ENCODE assay signal across 8 cellular contexts in genomic region chr10:116742367-116743265, GRCh38. TPM values are rescaled to one million over a fixed set of nuclear protein-coding genes. Genes with fewer than 3 reads are reported as not detected.
DNase-seq lines count a peak whose midpoint lies in the region; ATAC-seq and TF ChIP-seq lines count a peak whose summit lies in the region.

Gene HSPA12A (minus strand): TSS chr10:116742566. CDS start chr10:116742469, 97 bp downstream.

- peak within 1 kb of the TSS; percentile 96 for H3K9ac ChIP-seq in parathyroid adenoma

- peak within 1 kb of the TSS; percentile 41 for H3K4me3 ChIP-seq in CD8-positive, alpha-beta T cell (ENCODE audit: low read depth, low read length)
- H3K4me3 ChIP-seq in parathyroid adenoma (ENCODE audit: low read depth, low read length), result peak within 1 kb of the TSS; percentile 67
- peak within 1 kb of the TSS; percentile 59 to 94 for H3K4me3 ChIP-seq in vagina

- H3K9me3 ChIP-seq in CD8-positive, alpha-beta T cell (ENCODE audit: low read length), result no peaks in the 10 kb centered on the region
- H3K9me3 ChIP-seq in parathyroid adenoma (ENCODE audit: control insufficient read depth, low read length) (no peaks in the 10 kb centered on the region), vagina (no peaks in the 10 kb centered on the region)

- H3K79me2 ChIP-seq in parathyroid adenoma, result peaks cover 4% of the 10 kb centered on the region

- DNase-seq in CD8-positive, alpha-beta T cell, result peak in 5 of 7 experiments; percentile 12 to 59 (median 23)
- DNase-seq in SK-N-DZ (ENCODE audit: low spot score) (peak; percentile 52), left ventricle myocardium superior (peak; percentile 90), vagina (ENCODE audit: extremely low spot score in 2 of 2) (no peak)

- H3K4me1 ChIP-seq in CD8-positive, alpha-beta T cell (ENCODE audit: insufficient read depth, low read length), result peaks cover 10% of the 10 kb centered on the region
- peaks cover 6% of the 10 kb centered on the region for H3K4me1 ChIP-seq in parathyroid adenoma
- peaks cover 23% of the 10 kb centered on the region for H3K4me1 ChIP-seq in vagina

- peak within 1 kb of the TSS; percentile 97 for H2AFZ ChIP-seq in parathyroid adenoma

- CTCF ChIA-PET in CD8-positive, alpha-beta T cell (lab: Charles Lee), result no interaction called here

- peaks cover 27% of the 10 kb centered on the region for H3K27me3 ChIP-seq in CD8-positive, alpha-beta T cell (ENCODE audit: insufficient read depth, low read length)
- H3K27me3 ChIP-seq in parathyroid adenoma (ENCODE audit: control insufficient read depth, insufficient read depth, low read length) (no peaks in the 10 kb centered on the region), vagina (no peaks in the 10 kb centered on the region)

- H3K27ac Mint-ChIP-seq in CD8-positive, alpha-beta T cell, result no peak within 1 kb of the TSS

- H3K27ac ChIP-seq in CD8-positive, alpha-beta T cell (ENCODE audit: low read depth, low read length), result no peak within 1 kb of the TSS
- H3K27ac ChIP-seq in angular gyrus (ENCODE audit: low read depth, low read length) (peak within 1 kb of the TSS; percentile 58), parathyroid adenoma (peak within 1 kb of the TSS; percentile 81), vagina (peak within 1 kb of the TSS; percentile 82)

- peak in 1 of 2 donors; percentile 87 for TF ChIP-seq POLR2A in vagina (IDR thresholded peaks at IDR 0.05)

- no peaks in the 10 kb centered on the region for H3K36me3 ChIP-seq in CD8-positive, alpha-beta T cell (ENCODE audit: insufficient read depth, low read length)
- H3K36me3 ChIP-seq in parathyroid adenoma (ENCODE audit: control insufficient read depth, insufficient read depth, low read length), result no peaks in the 10 kb centered on the region
- H3K36me3 ChIP-seq in vagina, result no peaks in the 10 kb centered on the region

- TF ChIP-seq CTCF in CD8-positive, alpha-beta T cell (IDR thresholded peaks at IDR 0.05), result no peak
- peak; percentile 20 for TF ChIP-seq CTCF in parathyroid adenoma (IDR thresholded peaks at IDR 0.05)
- TF ChIP-seq CTCF in vagina (IDR thresholded peaks at IDR 0.05), result no peak

- intact Hi-C loops in CD8-positive, alpha-beta T cell (cut with DNase I, micrococcal nuclease), result no loop called here
- intact Hi-C loops in left ventricle myocardium superior (cut with micrococcal nuclease) (no loop called here), vagina (cut with DNase I) (no loop called here)

- H3K36me3 Mint-ChIP-seq in CD8-positive, alpha-beta T cell, result no peaks in the 10 kb centered on the region

- peak; percentile 77 for ATAC-seq in CD8-positive, alpha-beta T cell
- ATAC-seq in GM19395 (IDR thresholded peaks at IDR 0.05; ENCODE audit: unreplicated experiment) (peak; percentile 91), HG03442 (IDR thresholded peaks at IDR 0.05; ENCODE audit: unreplicated experiment) (peak; percentile 95), left ventricle myocardium superior (peak; percentile 96)

- H3K4me2 ChIP-seq in parathyroid adenoma (ENCODE audit: low read length), result peak within 1 kb of the TSS; percentile 78

- POLR2A ChIA-PET in CD8-positive, alpha-beta T cell (lab: Charles Lee), result interaction anchor here (1.2 kb wide), 1 partner anchor 8 kb away, joined by 3 read pairs; no protein-coding TSS in a partner anchor

- H3K4me1 Mint-ChIP-seq in CD8-positive, alpha-beta T cell (ENCODE audit: low read depth), result peaks cover 3% of the 10 kb centered on the region

- H3K27me3 Mint-ChIP-seq in CD8-positive, alpha-beta T cell (ENCODE audit: low read depth), result peaks cover 66% of the 10 kb centered on the region

- peak within 1 kb of the TSS; percentile 74 for H3K4me3 Mint-ChIP-seq in CD8-positive, alpha-beta T cell

- H3K9me3 Mint-ChIP-seq in CD8-positive, alpha-beta T cell, result no peaks in the 10 kb centered on the region

RNA-seq across cellular contexts. Expression of gene HSPA12A, which starts in this region (rescaled TPM):
- under 1 TPM; 0.08 to 0.78 TPM for total RNA-seq in CD8-positive, alpha-beta T cell
- polyA plus RNA-seq in SK-N-DZ (2014; cell fraction: cytosol; rRNA removed), result 11.8 and 12.6 TPM in 2 replicates
- polyA plus RNA-seq in SK-N-DZ (2014; cell fraction: nucleus; rRNA removed), result 16.6 and 25.9 TPM in 2 replicates
- total RNA-seq in left ventricle myocardium superior, result 22.5 TPM
- total RNA-seq in vagina, result 28.7 TPM

Comparison
In these comparisons a context has a peak if more than half of its experiments do, and no peak if none do; other contexts are left out.
1. RNA of gene HSPA12A (total RNA-seq): 28.7 TPM in vagina (single experiment) and 22.5 TPM in left ventricle myocardium superior (single experiment); 0.08 to 0.78 TPM in CD8-positive, alpha-beta T cell; every median in the first group is over 10 times any median in the second.
2. Peak in DNase-seq, ATAC-seq and H3K4me3 ChIP-seq in CD8-positive, alpha-beta T cell; RNA of the gene not detected or under 1 TPM.
3. DNase-seq: peak in SK-N-DZ (single experiment) and left ventricle myocardium superior (single experiment); none in vagina (0 of 2).
4. Peak in every context shown above with its lines, with median percentiles within 50 percentile points of each other: ATAC-seq and H3K4me3 ChIP-seq.